20 cellular contexts compared by ENCODE assay signal in the genomic region with DNA sequence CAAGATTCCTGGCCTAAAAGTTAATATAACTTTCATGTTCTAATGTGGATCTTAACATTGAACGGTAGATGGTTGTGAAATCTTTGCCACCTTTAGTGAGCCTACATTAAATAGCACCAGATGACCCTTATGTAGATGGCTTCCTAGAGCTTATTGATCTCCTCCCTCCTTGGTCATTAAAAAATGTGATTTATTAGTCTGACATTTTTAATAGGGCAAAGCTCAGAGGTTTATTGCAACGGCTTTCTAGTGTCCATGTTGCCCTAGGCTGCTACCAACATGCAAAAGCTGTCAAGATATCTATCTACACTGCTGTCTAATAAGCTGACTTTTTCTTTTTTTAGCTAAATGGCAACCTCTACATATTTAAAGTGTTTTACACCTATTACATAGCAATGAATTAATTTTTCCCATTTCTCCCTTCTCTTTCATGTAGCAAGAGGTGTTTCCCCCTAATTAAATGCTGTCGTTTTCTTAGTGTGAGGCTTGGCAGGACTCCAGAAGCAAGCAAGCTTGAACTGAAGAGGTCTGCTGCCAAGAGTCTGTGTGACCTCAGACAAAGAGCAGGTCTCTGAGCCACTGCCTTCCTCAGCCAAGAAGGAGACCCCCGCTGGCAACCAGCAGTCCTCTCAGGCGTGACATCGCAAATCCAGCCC.
A peak's percentile ranks its signal among the peaks of the same experiment; 100 is the strongest.
DNase-seq lines count a peak whose midpoint lies in the region; ATAC-seq, FAIRE-seq and TF ChIP-seq lines count a peak whose summit lies in the region.
"Had no signal": no experiment of that assay in that cellular context is flagged by ENCODE, and none has a peak within 500 bp of the region (broad histone marks: within the 10 kb centered on the region; RNA-seq: fewer than 3 reads in every experiment).

No MANE protein-coding gene starts in this region.

- H3K27me3 ChIP-seq in SK-N-SH (ENCODE audit: insufficient read depth) (no peaks in the 10 kb centered on the region), SJCRH30 (no peaks in the 10 kb centered on the region), stomach (no peaks in the 10 kb centered on the region), esophagus muscularis mucosa (no peaks in the 10 kb centered on the region)

- TF ChIP-seq RAD21 in SK-N-SH (IDR thresholded peaks at IDR 0.05; ENCODE audit: low read length), result no peak

- CTCF ChIA-PET in SK-N-SH (lab: Yijun Ruan, JAX), result interaction anchor here (1.7 kb wide), 1 partner anchor 11 kb away, joined by 5 read pairs; no protein-coding TSS in a partner anchor

- TF ChIP-seq EP300 in SK-N-SH (IDR thresholded peaks at IDR 0.05; ENCODE audit: borderline replicate concordance in 1 of 2, low read depth in 1 of 2, low read length in 1 of 2), result no peak
- no peak for TF ChIP-seq EP300 in stomach (IDR thresholded peaks at IDR 0.05)
- TF ChIP-seq EP300 in esophagus muscularis mucosa (IDR thresholded peaks at IDR 0.05), result no peak

- H3K4me3 ChIP-seq in SK-N-SH (ENCODE audit: low read depth in 2 of 2, low read length in 1 of 2) (no peak overlapping the region), SJCRH30 (no peak overlapping the region), stomach (no peak overlapping the region), esophagus muscularis mucosa (no peak overlapping the region)
- H3K4me3 ChIP-seq: A549, lung had no signal

- intact Hi-C loops in stomach (cut with DNase I; ENCODE audit: low total_unique reads) (no loop called here), esophagus muscularis mucosa (cut with DNase I) (no loop called here)

- TF ChIP-seq POLR2A in stomach (IDR thresholded peaks at IDR 0.05) (no peak), esophagus muscularis mucosa (IDR thresholded peaks at IDR 0.05; ENCODE audit: low read depth) (no peak)

- H3F3A ChIP-seq in SK-N-SH (replicated peaks; ENCODE audit: insufficient read depth), result no peaks in the 10 kb centered on the region

- H3K36me3 ChIP-seq in SK-N-SH (replicated peaks in 1 of 2; ENCODE audit: control insufficient read depth in 1 of 2, insufficient read depth in 2 of 2, low read length in 1 of 2) (no peaks in the 10 kb centered on the region), SJCRH30 (no peaks in the 10 kb centered on the region), stomach (no peaks in the 10 kb centered on the region), esophagus muscularis mucosa (no peaks in the 10 kb centered on the region)

- peaks cover 0 to 6% of the 10 kb centered on the region in 2 experiments; a peak in 2 of 4 replicates for H3K4me1 ChIP-seq in SK-N-SH (ENCODE audit: control insufficient read depth in 1 of 2, insufficient read depth in 2 of 2, low read depth in 1 of 2, low read length in 1 of 2)
- H3K4me1 ChIP-seq in SJCRH30, result peaks cover 22% of the 10 kb centered on the region
- H3K4me1 ChIP-seq in stomach, result peaks cover 0 to 8% (median 3%) of the 10 kb centered on the region in 4 donors
- H3K4me1 ChIP-seq in esophagus muscularis mucosa, result no peaks in the 10 kb centered on the region
- H3K4me1 ChIP-seq: A549 had no signal

- TF ChIP-seq CTCF in SK-N-SH (IDR thresholded peaks at IDR 0.05) (no peak), stomach (IDR thresholded peaks at IDR 0.05) (no peak), esophagus muscularis mucosa (IDR thresholded peaks at IDR 0.05) (no peak)

- no peaks in the 10 kb centered on the region for H3K9me3 ChIP-seq in SK-N-SH
- H3K9me3 ChIP-seq in SJCRH30 (replicated peaks), result no peaks in the 10 kb centered on the region
- H3K9me3 ChIP-seq in stomach, result no peaks in the 10 kb centered on the region
- H3K9me3 ChIP-seq in esophagus muscularis mucosa, result no peaks in the 10 kb centered on the region
- H3K9me3 ChIP-seq: A549 had no signal

- H3K9me2 ChIP-seq in SK-N-SH, result no peaks in the 10 kb centered on the region

- POLR2A ChIA-PET in SK-N-SH (lab: Yijun Ruan, JAX), result no interaction called here

- FAIRE-seq in HTR-8/SVneo (lab: Jason Lieb, UNC), result no peak
- FAIRE-seq: A549, frontal cortex, H54 had no signal

- H3K4me2 ChIP-seq in SK-N-SH, result no peak overlapping the region
- H3K4me2 ChIP-seq: A549 had no signal

- no peaks in the 10 kb centered on the region for H3K79me2 ChIP-seq in SK-N-SH (ENCODE audit: insufficient read depth)

- peak; percentile 20 for DNase-seq in SK-N-SH
- DNase-seq in SJCRH30, result peak; percentile 46 to 56
- DNase-seq in iPS-NIHi11 (ENCODE audit: low spot score), result peak; percentile 18
- peak; percentile 26 for DNase-seq in stomach
- DNase-seq in HTR-8/SVneo (ENCODE audit: insufficient read length, low spot score), result no peak
- no peak for DNase-seq in esophagus muscularis mucosa (ENCODE audit: extremely low spot score)
- DNase-seq: activated CD4-positive, alpha-beta memory T cell treated with anti-CD3 and anti-CD28 coated beads, Interleukin-2, amount 10 ng/mL, durations not matched to agents 7 days and 5 days; activated naive CD8-positive, alpha-beta T cell treated with anti-CD3 and anti-CD28 coated beads for 36 hours; activated T-cell treated with anti-CD3 and anti-CD28 coated beads, Interleukin-2, amount 50 U/mL, for 48 hours; CD4-positive, alpha-beta memory T cell; cerebellar nuclear complex; natural killer cell; NCI-H1930; NCI-H526 treated with DMSO at 0.1 percent for 48 hours had no signal

- no peak overlapping the region for H2AFZ ChIP-seq in SK-N-SH (ENCODE audit: low read depth)

- WGBS in SK-N-SH (ENCODE audit: low lambda C conversion rate), result 60% methylated on average over 6 of the region's 6 CpGs
- WGBS in stomach, 5 donors, result 53 to 58% (median 55%) methylated on average over 6 of the region's 6 CpGs
- WGBS in esophagus muscularis mucosa, result 65% methylated on average over 6 of the region's 6 CpGs

- ATAC-seq in SK-N-SH treated with all-trans-retinoic acid at 6 μM for 48 hours (no peak), HG03521 (IDR thresholded peaks at IDR 0.05; ENCODE audit: unreplicated experiment) (no peak)
- ATAC-seq: A549, natural killer cell had no signal

- H3K27ac ChIP-seq in SK-N-SH (ENCODE audit: low read depth in 2 of 2, low read length in 1 of 2) (no peak overlapping the region), SJCRH30 (peak overlapping the region; percentile 14; the same call in 1 of the 2 replicates), stomach (no peak overlapping the region), esophagus muscularis mucosa (replicated peaks in 1 of 4) (no peak overlapping the region)
- H3K27ac ChIP-seq: A549 had no signal

- no peak overlapping the region for H3K9ac ChIP-seq in SK-N-SH

- H4K20me1 ChIP-seq in SK-N-SH (ENCODE audit: insufficient read depth), result no peaks in the 10 kb centered on the region

TF ChIP-seq in SK-N-SH, 30 proteins besides CTCF, POLR2A, EP300 and RAD21 (continues in another document):
- TF ChIP-seq MXI1 (IDR thresholded peaks at IDR 0.05; ENCODE audit: low read depth, low read length) (no peak), SMC3 (IDR thresholded peaks at IDR 0.05; ENCODE audit: low read depth, low read length) (no peak), FOSL2 (IDR thresholded peaks at IDR 0.05; ENCODE audit: borderline replicate concordance, low read depth) (no peak), EZH2phosphoT487 (IDR thresholded peaks at IDR 0.05; ENCODE audit: borderline replicate concordance, low read depth) (no peak), RXRA (IDR thresholded peaks at IDR 0.05; ENCODE audit: borderline replicate concordance, low read depth) (no peak), GATA2 (CRISPR knock-in tag; IDR thresholded peaks at IDR 0.05) (no peak), NRF1 (IDR thresholded peaks at IDR 0.05; ENCODE audit: low read depth, low read length) (no peak)
- TF ChIP-seq, protein P1, sequence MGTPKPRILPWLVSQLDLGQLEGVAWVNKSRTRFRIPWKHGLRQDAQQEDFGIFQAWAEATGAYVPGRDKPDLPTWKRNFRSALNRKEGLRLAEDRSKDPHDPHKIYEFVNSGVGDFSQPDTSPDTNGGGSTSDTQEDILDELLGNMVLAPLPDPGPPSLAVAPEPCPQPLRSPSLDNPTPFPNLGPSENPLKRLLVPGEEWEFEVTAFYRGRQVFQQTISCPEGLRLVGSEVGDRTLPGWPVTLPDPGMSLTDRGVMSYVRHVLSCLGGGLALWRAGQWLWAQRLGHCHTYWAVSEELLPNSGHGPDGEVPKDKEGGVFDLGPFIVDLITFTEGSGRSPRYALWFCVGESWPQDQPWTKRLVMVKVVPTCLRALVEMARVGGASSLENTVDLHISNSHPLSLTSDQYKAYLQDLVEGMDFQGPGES (IDR thresholded peaks at IDR 0.05; ENCODE audit: low read depth, low read length), result no peak
- TF ChIP-seq, protein P2, sequence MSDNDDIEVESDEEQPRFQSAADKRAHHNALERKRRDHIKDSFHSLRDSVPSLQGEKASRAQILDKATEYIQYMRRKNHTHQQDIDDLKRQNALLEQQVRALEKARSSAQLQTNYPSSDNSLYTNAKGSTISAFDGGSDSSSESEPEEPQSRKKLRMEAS (IDR thresholded peaks at IDR 0.05; ENCODE audit: low read depth), result no peak

TF ChIP-seq in SK-N-SH treated with all-trans-retinoic acid at 6 μM for 48 hours, 23 proteins besides CTCF, POLR2A, EP300 and RAD21:
- TF ChIP-seq ESRRG (CRISPR knock-in tag; IDR thresholded peaks at IDR 0.05), result no peak

Comparison
In these comparisons a context has a peak if more than half of its experiments do, and no peak if none do; other contexts are left out.
1. DNase-seq: peak in SK-N-SH (single experiment), SJCRH30 (2 of 2), iPS-NIHi11 (single experiment) and stomach (single experiment); none in HTR-8/SVneo (single experiment) and esophagus muscularis mucosa (single experiment).